ENCODE assay signal across 16 cellular contexts in genomic region chr7:37150856-37151255, GRCh38.
DNase-seq lines count a peak whose midpoint lies in the region; ATAC-seq and TF ChIP-seq lines count a peak whose summit lies in the region.
"Had no signal": no experiment of that assay in that cellular context is flagged by ENCODE, and none has a peak within 500 bp of the region (broad histone marks: within the 10 kb centered on the region; RNA-seq: fewer than 3 reads in every experiment).

No MANE protein-coding gene starts in this region.

- peaks cover 7% of the 10 kb centered on the region for H3K9me3 Mint-ChIP-seq in CD8-positive, alpha-beta T cell
- no peaks in the 10 kb centered on the region for H3K9me3 Mint-ChIP-seq in endodermal cell
- H3K9me3 Mint-ChIP-seq: CD4-positive, alpha-beta T cell had no signal

- H3K4me3 Mint-ChIP-seq in CD8-positive, alpha-beta T cell, result no peak overlapping the region
- H3K4me3 Mint-ChIP-seq in endodermal cell, result no peak overlapping the region
- H3K4me3 Mint-ChIP-seq: B cell; CD4-positive, alpha-beta T cell had no signal

- DNase-seq in NCI-H345 (lab: John Stamatoyannopoulos, UW), result peak; percentile 22
- DNase-seq in NCI-H345 treated with DMSO at 0.1 percent for 48 hours (lab: John Stamatoyannopoulos, UW; ENCODE audit: unreplicated experiment), result no peak
- DNase-seq in CD8-positive, alpha-beta T cell, result no peak
- peak; percentile 69 for DNase-seq in NCI-H146 (lab: John Stamatoyannopoulos, UW)
- peak; percentile 70 for DNase-seq in endodermal cell
- DNase-seq in RKO (ENCODE audit: low spot score), result no peak
- DNase-seq in NCI-H2107 treated with DMSO at 0.1 percent for 48 hours (lab: John Stamatoyannopoulos, UW; ENCODE audit: unreplicated experiment), result no peak
- DNase-seq: C1 segment of cervical spinal cord; CD4-positive, alpha-beta T cell; DND-41; GDM1; GM23248; H7 had no signal

- H3K27ac Mint-ChIP-seq in CD8-positive, alpha-beta T cell, result peak overlapping the region; percentile 41
- no peak overlapping the region for H3K27ac Mint-ChIP-seq in endodermal cell
- H3K27ac Mint-ChIP-seq: B cell had no signal

- no peak overlapping the region for H3K9ac ChIP-seq in endodermal cell (ENCODE audit: extremely low read depth, low read length, poor library complexity, severe bottlenecking)
- H3K9ac ChIP-seq: GM23248 had no signal

- H3K36me3 ChIP-seq in CD8-positive, alpha-beta T cell (ENCODE audit: insufficient read depth, low read length), result no peaks in the 10 kb centered on the region
- peaks cover 21% of the 10 kb centered on the region for H3K36me3 ChIP-seq in endodermal cell (ENCODE audit: control insufficient read depth, insufficient read depth, low read length)

- no peaks in the 10 kb centered on the region for H3K27me3 Mint-ChIP-seq in CD8-positive, alpha-beta T cell (ENCODE audit: low read depth)
- H3K27me3 Mint-ChIP-seq in endodermal cell (ENCODE audit: insufficient read depth), result no peaks in the 10 kb centered on the region
- H3K27me3 Mint-ChIP-seq: B cell; CD4-positive, alpha-beta T cell had no signal

- CTCF ChIA-PET in CD8-positive, alpha-beta T cell (lab: Charles Lee), result no interaction called here

- no peaks in the 10 kb centered on the region for H3K4me1 ChIP-seq in CD8-positive, alpha-beta T cell (ENCODE audit: insufficient read depth, low read length)
- no peaks in the 10 kb centered on the region for H3K4me1 ChIP-seq in endodermal cell (ENCODE audit: control insufficient read depth, insufficient read depth, low read length)

- H3K9me3 ChIP-seq in CD8-positive, alpha-beta T cell (ENCODE audit: low read length), result no peaks in the 10 kb centered on the region
- no peaks in the 10 kb centered on the region for H3K9me3 ChIP-seq in endodermal cell (ENCODE audit: control insufficient read depth, low read length)

- TF ChIP-seq CTCF in CD8-positive, alpha-beta T cell (IDR thresholded peaks at IDR 0.05), result no peak
- TF ChIP-seq CTCF in endodermal cell (conservative IDR thresholded peaks at IDR 0.05), result no peak

- H3K27me3 ChIP-seq in CD8-positive, alpha-beta T cell (ENCODE audit: insufficient read depth, low read length), result no peaks in the 10 kb centered on the region
- no peaks in the 10 kb centered on the region for H3K27me3 ChIP-seq in endodermal cell (ENCODE audit: control insufficient read depth, insufficient read depth, low read length, poor library complexity, severe bottlenecking)

- WGBS in endodermal cell (ENCODE audit: insufficient coverage in 1 of 2, insufficient read length in 1 of 2), 2 experiments, result 89 to 90% methylated on average over 4 of the region's 4 CpGs

- intact Hi-C loops in CD8-positive, alpha-beta T cell (cut with DNase I, micrococcal nuclease), result no loop called here

- POLR2A ChIA-PET in CD8-positive, alpha-beta T cell (lab: Charles Lee), result no interaction called here

- H3K27ac ChIP-seq in CD8-positive, alpha-beta T cell (ENCODE audit: low read depth, low read length), result no peak overlapping the region
- no peak overlapping the region for H3K27ac ChIP-seq in endodermal cell (ENCODE audit: low read depth, low read length)
- H3K27ac ChIP-seq: GM23248, HL-60 had no signal

- H3K36me3 Mint-ChIP-seq in CD8-positive, alpha-beta T cell, result peaks cover 62% of the 10 kb centered on the region
- H3K36me3 Mint-ChIP-seq in endodermal cell (ENCODE audit: low read depth), result peaks cover 33% of the 10 kb centered on the region

- no peak for ATAC-seq in CD8-positive, alpha-beta T cell
- no peak for ATAC-seq in GM21381 (IDR thresholded peaks at IDR 0.05; ENCODE audit: unreplicated experiment)

- no peaks in the 10 kb centered on the region for H3K4me1 Mint-ChIP-seq in CD8-positive, alpha-beta T cell (ENCODE audit: low read depth)
- peaks cover 11% of the 10 kb centered on the region for H3K4me1 Mint-ChIP-seq in endodermal cell

- H3K4me3 ChIP-seq in CD8-positive, alpha-beta T cell (ENCODE audit: low read depth, low read length), result no peak overlapping the region
- no peak overlapping the region for H3K4me3 ChIP-seq in endodermal cell (ENCODE audit: low read length)
- H3K4me3 ChIP-seq: GM23248 had no signal

Comparison
In these comparisons a context has a peak if more than half of its experiments do, and no peak if none do; other contexts are left out.
1. DNase-seq: peak in NCI-H345 (single experiment), NCI-H146 (single experiment) and endodermal cell (single experiment); none in NCI-H345 treated with DMSO at 0.1 percent for 48 hours (single experiment), CD8-positive, alpha-beta T cell (0 of 7), RKO (single experiment) and NCI-H2107 treated with DMSO at 0.1 percent for 48 hours (single experiment).